13 cellular contexts compared by ENCODE assay signal in genomic region chr14:93967637-93968250, GRCh38. TPM values are rescaled to one million over a fixed set of nuclear protein-coding genes. Genes with fewer than 3 reads are reported as not detected.
DNase-seq lines count a peak whose midpoint lies in the region; ATAC-seq and TF ChIP-seq lines count a peak whose summit lies in the region.
"Had no signal": no experiment of that assay in that cellular context is flagged by ENCODE, and none has a peak within 500 bp of the region (broad histone marks: within the 10 kb centered on the region; RNA-seq: fewer than 3 reads in every experiment).

No MANE protein-coding gene starts in this region.

- peak overlapping the region; percentile 85 for H3K9ac ChIP-seq in OCI-LY1 (ENCODE audit: low read length)
- no peak overlapping the region for H3K9ac ChIP-seq in colonic mucosa (ENCODE audit: low read depth in 2 of 2, low read length in 2 of 2)
- H3K9ac ChIP-seq: GM23248 had no signal

- peaks cover 7% of the 10 kb centered on the region; the same call in 1 of the 2 replicates for H3F3A ChIP-seq in OCI-LY1 (ENCODE audit: insufficient read depth, low read length)

- H3K27me3 Mint-ChIP-seq in T-helper 2 cell treated with Interferon-gamma antibody and Interleukin-4, amounts not matched to agents 5 μg/mL and 100 μg/mL, for 36 hours (ENCODE audit: low read depth) = no peaks in the 10 kb centered on the region
- H3K27me3 Mint-ChIP-seq in stimulated activated naive B cell treated with anti-CD40 and anti-IgM and Interleukin-4, amounts not matched to agents 10 μg/mL and 1 μg/mL and 100 μg/mL, for 72 hours = no peaks in the 10 kb centered on the region

- intact Hi-C loops in colonic mucosa (cut with DNase I) = no loop called here

- H3K4me3 ChIP-seq in OCI-LY1 (ENCODE audit: low read depth, low read length, poor library complexity, severe bottlenecking) = no peak overlapping the region
- H3K4me3 ChIP-seq in colonic mucosa = no peak overlapping the region
- H3K4me3 ChIP-seq: GM23248 had no signal

- H3K4me1 ChIP-seq in OCI-LY1 (ENCODE audit: insufficient read depth, low read length, severe bottlenecking) = peaks cover 84% of the 10 kb centered on the region
- no peaks in the 10 kb centered on the region for H3K4me1 ChIP-seq in colonic mucosa

- H3K36me3 ChIP-seq in OCI-LY1 (ENCODE audit: insufficient read depth, low read length) (no peaks in the 10 kb centered on the region), colonic mucosa (no peaks in the 10 kb centered on the region)

- no peaks in the 10 kb centered on the region for H4K20me1 ChIP-seq in OCI-LY1 (ENCODE audit: insufficient read depth, low read length)

- in situ Hi-C loops in ACHN (cut with HindIII; ENCODE audit: low pct_ligation_motif_present, low pct_unique_long_range_greater_than_20kb, low sequenced_read_pairs) = no loop called here

- H3K27me3 ChIP-seq in OCI-LY1 (ENCODE audit: insufficient read depth, low read length) (no peaks in the 10 kb centered on the region), colonic mucosa (no peaks in the 10 kb centered on the region)

- peak overlapping the region; percentile 26 for H3K27ac Mint-ChIP-seq in T-helper 2 cell treated with Interferon-gamma antibody and Interleukin-4, amounts not matched to agents 5 μg/mL and 100 μg/mL, for 36 hours
- H3K27ac Mint-ChIP-seq in stimulated activated naive B cell treated with anti-CD40 and anti-IgM and Interleukin-4, amounts not matched to agents 10 μg/mL and 1 μg/mL and 100 μg/mL, for 72 hours = peak overlapping the region; percentile 89

- H3K4me3 Mint-ChIP-seq in T-helper 2 cell treated with Interferon-gamma antibody and Interleukin-4, amounts not matched to agents 5 μg/mL and 100 μg/mL, for 36 hours = no peak overlapping the region
- peak overlapping the region; percentile 42 to 71 for H3K4me3 Mint-ChIP-seq in stimulated activated naive B cell treated with anti-CD40 and anti-IgM and Interleukin-4, amounts not matched to agents 10 μg/mL and 1 μg/mL and 100 μg/mL, for 72 hours

- TF ChIP-seq CTCF in OCI-LY1 (IDR thresholded peaks at IDR 0.05; ENCODE audit: low read length) (no peak), colonic mucosa (IDR thresholded peaks at IDR 0.05) (no peak)

- no peaks in the 10 kb centered on the region for H3K9me2 ChIP-seq in OCI-LY1 (ENCODE audit: low read depth, low read length)

- H3K27ac ChIP-seq in OCI-LY1 (ENCODE audit: low read depth, low read length, poor library complexity, severe bottlenecking) (peak overlapping the region; percentile 100), colonic mucosa (no peak overlapping the region)
- H3K27ac ChIP-seq: GM23248 had no signal

- peak overlapping the region; percentile 75; the same call in 1 of the 2 replicates for H3K4me2 ChIP-seq in OCI-LY1 (ENCODE audit: low read length)

- H3K79me2 ChIP-seq in OCI-LY1 (ENCODE audit: insufficient read depth, low read length) = no peaks in the 10 kb centered on the region

- peaks cover 80% of the 10 kb centered on the region for H3K4me1 Mint-ChIP-seq in T-helper 2 cell treated with Interferon-gamma antibody and Interleukin-4, amounts not matched to agents 5 μg/mL and 100 μg/mL, for 36 hours (ENCODE audit: low read depth)
- peaks cover 81 to 99% of the 10 kb centered on the region in 2 donors for H3K4me1 Mint-ChIP-seq in stimulated activated naive B cell treated with anti-CD40 and anti-IgM and Interleukin-4, amounts not matched to agents 10 μg/mL and 1 μg/mL and 100 μg/mL, for 72 hours

- no peak for DNase-seq in T-helper 2 cell treated with Interferon-gamma antibody and Interleukin-4, amounts not matched to agents 5 μg/mL and 100 μg/mL, for 36 hours (ENCODE audit: low spot score)
- DNase-seq in T-helper 2 cell (no peak), ACHN (no peak), colonic mucosa (no peak), RKO (ENCODE audit: low spot score) (no peak)
- peak; percentile 85 for DNase-seq in stimulated activated naive B cell treated with anti-CD40 and anti-IgM and Interleukin-4, amounts not matched to agents 10 μg/mL and 1 μg/mL and 100 μg/mL, for 72 hours
- DNase-seq: 8988T, GM23248, NCI-H69 had no signal

- no peak overlapping the region for H2AFZ ChIP-seq in OCI-LY1 (ENCODE audit: low read length)
- H2AFZ ChIP-seq: GM23248 had no signal

- no peaks in the 10 kb centered on the region for H3K9me3 Mint-ChIP-seq in T-helper 2 cell treated with Interferon-gamma antibody and Interleukin-4, amounts not matched to agents 5 μg/mL and 100 μg/mL, for 36 hours
- peaks cover 7 to 8% of the 10 kb centered on the region in 2 donors for H3K9me3 Mint-ChIP-seq in stimulated activated naive B cell treated with anti-CD40 and anti-IgM and Interleukin-4, amounts not matched to agents 10 μg/mL and 1 μg/mL and 100 μg/mL, for 72 hours

- peak; percentile 38 for ATAC-seq in HG02973 (IDR thresholded peaks at IDR 0.05; ENCODE audit: unreplicated experiment)
- peak; percentile 68 to 70 for ATAC-seq in stimulated activated naive B cell treated with anti-CD40 and anti-IgM and Interleukin-4, amounts not matched to agents 10 μg/mL and 1 μg/mL and 100 μg/mL, for 72 hours (replicated peaks)

- peaks cover 43% of the 10 kb centered on the region for H3K36me3 Mint-ChIP-seq in T-helper 2 cell treated with Interferon-gamma antibody and Interleukin-4, amounts not matched to agents 5 μg/mL and 100 μg/mL, for 36 hours (ENCODE audit: low read depth)
- peaks cover 6 to 8% of the 10 kb centered on the region in 2 donors for H3K36me3 Mint-ChIP-seq in stimulated activated naive B cell treated with anti-CD40 and anti-IgM and Interleukin-4, amounts not matched to agents 10 μg/mL and 1 μg/mL and 100 μg/mL, for 72 hours

- H3K9me3 ChIP-seq in OCI-LY1 (ENCODE audit: low read length) (no peaks in the 10 kb centered on the region), colonic mucosa (no peaks in the 10 kb centered on the region)

RNA-seq across cellular contexts. Expression of gene ASB2, which starts 8.6 kb away (rescaled TPM):
- total RNA-seq in colonic mucosa = 10 to 100 TPM in 1 of 2 donors, 1 to 10 TPM in 1; 1.3 to 13.4 TPM
- total RNA-seq: GM23248 had no signal

RNA-seq across cellular contexts. Expression of gene CCDC197, which starts 29.4 kb away (rescaled TPM):
- total RNA-seq in colonic mucosa = not detected
- total RNA-seq: fibroblast of lung, GM23248, renal cortical epithelial cell had no signal

RNA-seq across cellular contexts. Expression of gene FAM181A, which starts 40.6 kb away (rescaled TPM):
- not detected for total RNA-seq in colonic mucosa
- total RNA-seq: fibroblast of lung, GM23248, renal cortical epithelial cell had no signal

RNA-seq across cellular contexts. Expression of gene OTUB2, which starts 58.4 kb away (rescaled TPM):
- 1 to 10 TPM; 2.2 to 2.7 TPM for total RNA-seq in colonic mucosa
